Comparison of ENCODE assay signal across 12 cellular contexts in genomic region chr2:72198532-72199241, GRCh38. TPM values are rescaled to one million over a fixed set of nuclear protein-coding genes. Genes with fewer than 3 reads are reported as not detected.
A peak's percentile ranks its signal among the peaks of the same experiment; 100 is the strongest.
DNase-seq lines count a peak whose midpoint lies in the region; ATAC-seq and TF ChIP-seq lines count a peak whose summit lies in the region.
"Had no signal": no experiment of that assay in that cellular context is flagged by ENCODE, and none has a peak within 500 bp of the region (broad histone marks: within the 10 kb centered on the region; RNA-seq: fewer than 3 reads in every experiment).

No MANE protein-coding gene starts in this region.

- no peaks in the 10 kb centered on the region for H3K4me1 ChIP-seq in mucosa of descending colon (ENCODE audit: low read depth)

- DNase-seq in Daoy (ENCODE audit: low read depth) = peak; percentile 32
- DNase-seq in NCI-H226 = peak; percentile 23
- peak; percentile 29 for DNase-seq in epithelial cell of proximal tubule (ENCODE audit: low read depth)
- DNase-seq in mucosa of descending colon = no peak
- DNase-seq in NCI-H2081 (lab: John Stamatoyannopoulos, UW) = no peak
- no peak for DNase-seq in activated CD4-positive, alpha-beta T cell treated with anti-CD3 and anti-CD28 coated beads for 48 hours
- DNase-seq in activated CD8-positive, alpha-beta memory T cell treated with anti-CD3 and anti-CD28 coated beads for 24 hours = no peak
- DNase-seq in coronary artery (ENCODE audit: low spot score) = no peak
- DNase-seq: DMS 273 treated with DMSO at 0.1 percent for 48 hours; MG63; stimulated activated CD8-positive, alpha-beta memory T cell treated with anti-CD3 and anti-CD28 coated beads, Interleukin-4, amount 100 ng/mL, for 48 hours had no signal

- H3K36me3 ChIP-seq in mucosa of descending colon (ENCODE audit: low read depth) = no peaks in the 10 kb centered on the region
- H3K36me3 ChIP-seq: MG63 had no signal

- no peak overlapping the region for H3K27ac ChIP-seq in coronary artery
- H3K27ac ChIP-seq: skin epidermis had no signal

- peak; percentile 83 for ATAC-seq in mucosa of descending colon

- intact Hi-C loops in mucosa of descending colon (cut with DNase I, micrococcal nuclease) = no loop called here

- TF ChIP-seq CTCF in epithelial cell of proximal tubule (conservative IDR thresholded peaks at IDR 0.05; ENCODE audit: low read depth, low read length) = peak; percentile 51
- TF ChIP-seq CTCF in mucosa of descending colon (IDR thresholded peaks at IDR 0.05) = no peak
- no peak for TF ChIP-seq CTCF in coronary artery (IDR thresholded peaks at IDR 0.05)

- H3K9me3 ChIP-seq in mucosa of descending colon = no peaks in the 10 kb centered on the region
- H3K9me3 ChIP-seq: MG63 had no signal

- H3K4me3 ChIP-seq in epithelial cell of proximal tubule (ENCODE audit: low read depth, low read length) (no peak overlapping the region), mucosa of descending colon (no peak overlapping the region), coronary artery (no peak overlapping the region)
- H3K4me3 ChIP-seq: MG63, skin epidermis had no signal

RNA-seq across cellular contexts. Expression of gene CYP26B1, which starts 51.0 kb away (rescaled TPM):
- 1.9 and 3.7 TPM in 2 replicates for total RNA-seq in Daoy (2014; rRNA removed; shearing (Covaris generic))
- total RNA-seq in epithelial cell of proximal tubule (0.17 and 0.36 TPM in 2 replicates), mucosa of descending colon (1 to 10 TPM in 2 of 3 donors, under 1 TPM in 1; 0.82 to 9.5 (median 2.5) TPM)

Comparison
In these comparisons a context has a peak if more than half of its experiments do, and no peak if none do; other contexts are left out.
1. DNase-seq: peak in Daoy (single experiment), NCI-H226 (single experiment) and epithelial cell of proximal tubule (single experiment); none in mucosa of descending colon (0 of 3), NCI-H2081 (0 of 2), activated CD4-positive, alpha-beta T cell treated with anti-CD3 and anti-CD28 coated beads for 48 hours (single experiment), activated CD8-positive, alpha-beta memory T cell treated with anti-CD3 and anti-CD28 coated beads for 24 hours (single experiment) and coronary artery (single experiment).